ENCODE assay signal across 2 cellular contexts in genomic region chr4:151987606-151988005, GRCh38.
TF ChIP-seq lines count a peak whose summit lies in the region.

No MANE protein-coding gene starts in this region.

TF ChIP-seq in HepG2, 621 proteins besides CTCF, POLR2A, EP300 and RAD21 (continues in another document):
- TF ChIP-seq ZNF792 (CRISPR knock-in tag; IDR thresholded peaks at IDR 0.05) (no peak), ZNF318 (CRISPR knock-in tag; IDR thresholded peaks at IDR 0.05) (no peak), ATAD3A (CRISPR knock-in tag; IDR thresholded peaks at IDR 0.05) (no peak), PHF21A (CRISPR knock-in tag; IDR thresholded peaks at IDR 0.05) (no peak), NFE2L2 (IDR thresholded peaks at IDR 0.05; ENCODE audit: low read length) (peak; percentile 66), SNAPC5 (CRISPR knock-in tag; IDR thresholded peaks at IDR 0.05; ENCODE audit: borderline replicate concordance) (no peak), ARID5B (CRISPR knock-in tag; IDR thresholded peaks at IDR 0.05) (no peak), PCBP2 (optimal IDR thresholded peaks at IDR 0.05; ENCODE audit: low read depth, low read length, poor library complexity, severe bottlenecking) (no peak), ZNF225 (CRISPR knock-in tag; IDR thresholded peaks at IDR 0.05) (no peak), ZNF234 (CRISPR knock-in tag; conservative IDR thresholded peaks at IDR 0.05) (no peak), PAWR (CRISPR knock-in tag; IDR thresholded peaks at IDR 0.05; ENCODE audit: borderline replicate concordance) (no peak), FOXA3 (CRISPR knock-in tag; IDR thresholded peaks at IDR 0.05) (no peak), MAFK (conservative IDR thresholded peaks at IDR 0.05 in 1 of 2, IDR thresholded peaks at IDR 0.05 in 1 of 2; ENCODE audit: low read length in 2 of 2) (peak in 1 of 2 experiments; percentile 42; a peak in 3 of 4 replicates), MAFF (IDR thresholded peaks at IDR 0.05; ENCODE audit: low read depth, low read length) (0 out of 2 replicates have a peak, but pooled peaks have one; percentile 19), ZNF232 (CRISPR knock-in tag; IDR thresholded peaks at IDR 0.05; ENCODE audit: borderline replicate concordance) (no peak), ZNF335 (CRISPR knock-in tag; IDR thresholded peaks at IDR 0.05) (no peak), ZNF10 (CRISPR knock-in tag; IDR thresholded peaks at IDR 0.05; ENCODE audit: borderline replicate concordance, low read depth) (no peak), SNAPC2 (CRISPR knock-in tag; IDR thresholded peaks at IDR 0.05) (no peak)

TF ChIP-seq in IMR-90, 13 proteins besides CTCF, POLR2A, EP300 and RAD21:
- TF ChIP-seq MAZ (IDR thresholded peaks at IDR 0.05; ENCODE audit: borderline replicate concordance, low read depth, low read length) = no peak
- TF ChIP-seq RCOR1 (IDR thresholded peaks at IDR 0.05; ENCODE audit: insufficient replicate concordance, low read length) = no peak
- TF ChIP-seq FOS (IDR thresholded peaks at IDR 0.05; ENCODE audit: low read depth, low read length) = no peak
- peak; percentile 23; the same call in 1 of the 2 replicates for TF ChIP-seq MAFK (IDR thresholded peaks at IDR 0.05; ENCODE audit: low read depth, low read length)
- TF ChIP-seq USF2 (IDR thresholded peaks at IDR 0.05; ENCODE audit: low read depth, low read length) = no peak
- TF ChIP-seq NFE2L2 (IDR thresholded peaks at IDR 0.05; ENCODE audit: low read depth, low read length) = peak; percentile 69
TF ChIP-seq in IMR-90: peak in this region for 2.
